ENCODE assay signal across 1 cellular context in the genomic region with DNA sequence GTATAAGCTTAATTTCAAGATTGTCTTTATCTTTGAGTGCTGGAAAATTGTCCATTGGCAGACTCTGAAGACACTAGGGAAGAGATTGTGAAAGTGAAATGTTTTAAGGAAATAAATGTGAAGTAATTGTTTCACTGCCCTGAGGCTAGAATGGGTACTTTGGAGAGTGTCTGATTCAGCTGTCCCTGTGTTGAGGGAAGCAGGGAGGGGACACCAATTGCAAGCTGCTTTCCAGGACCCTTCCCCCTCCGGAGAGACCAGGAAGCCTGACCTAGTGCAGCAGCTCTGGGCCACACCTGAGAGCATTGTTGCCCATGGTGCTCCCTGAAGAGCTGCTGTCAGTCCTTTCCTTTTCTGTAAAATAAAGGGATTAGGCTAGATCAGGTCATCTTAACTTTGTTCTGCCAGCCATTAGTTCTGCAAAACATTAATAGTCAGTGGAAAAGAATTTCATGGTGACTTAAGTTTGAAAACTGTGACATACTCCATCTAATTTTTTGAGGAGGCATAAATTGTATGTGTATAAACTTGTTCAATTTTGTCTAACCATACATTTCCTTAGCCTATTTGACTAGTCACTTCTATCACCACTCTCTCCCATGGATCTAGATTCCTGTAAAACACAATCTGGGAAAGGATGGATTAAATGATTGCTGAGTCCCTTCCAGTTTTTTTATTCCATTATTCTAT.
TF ChIP-seq lines count a peak whose summit lies in the region.

No MANE protein-coding gene starts in this region.

TF ChIP-seq in A549, 52 proteins besides CTCF, POLR2A, EP300 and RAD21 (continued from another document):
- TF ChIP-seq, protein P1, sequence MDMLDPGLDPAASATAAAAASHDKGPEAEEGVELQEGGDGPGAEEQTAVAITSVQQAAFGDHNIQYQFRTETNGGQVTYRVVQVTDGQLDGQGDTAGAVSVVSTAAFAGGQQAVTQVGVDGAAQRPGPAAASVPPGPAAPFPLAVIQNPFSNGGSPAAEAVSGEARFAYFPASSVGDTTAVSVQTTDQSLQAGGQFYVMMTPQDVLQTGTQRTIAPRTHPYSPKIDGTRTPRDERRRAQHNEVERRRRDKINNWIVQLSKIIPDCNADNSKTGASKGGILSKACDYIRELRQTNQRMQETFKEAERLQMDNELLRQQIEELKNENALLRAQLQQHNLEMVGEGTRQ (IDR thresholded peaks at IDR 0.05) = no peak
- TF ChIP-seq, protein P2, sequence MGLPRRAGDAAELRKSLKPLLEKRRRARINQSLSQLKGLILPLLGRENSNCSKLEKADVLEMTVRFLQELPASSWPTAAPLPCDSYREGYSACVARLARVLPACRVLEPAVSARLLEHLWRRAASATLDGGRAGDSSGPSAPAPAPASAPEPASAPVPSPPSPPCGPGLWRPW (IDR thresholded peaks at IDR 0.05) = no peak
- TF ChIP-seq RNF2 (IDR thresholded peaks at IDR 0.05; ENCODE audit: borderline replicate concordance, low read depth) (no peak), JUNB (IDR thresholded peaks at IDR 0.05) (no peak)
